In genomic region chr6:114718716-114719270, GRCh38 we compare ENCODE assay signal across 19 cellular contexts.
A peak's percentile ranks its signal among the peaks of the same experiment; 100 is the strongest.
DNase-seq lines count a peak whose midpoint lies in the region; TF ChIP-seq lines count a peak whose summit lies in the region.
"Had no signal": no experiment of that assay in that cellular context is flagged by ENCODE, and none has a peak within 500 bp of the region (broad histone marks: within the 10 kb centered on the region; RNA-seq: fewer than 3 reads in every experiment).

No MANE protein-coding gene starts in this region.

- in situ Hi-C loops in G401 (cut with HindIII; ENCODE audit: low sequenced_read_pairs): no loop called here

- no peak for TF ChIP-seq POLR2A in erythroblast (IDR thresholded peaks at IDR 0.05; ENCODE audit: low read length)

- DNase-seq in DMS 273 (lab: John Stamatoyannopoulos, UW; ENCODE audit: unreplicated experiment): peak; percentile 25
- no peak for DNase-seq in DMS 273 treated with DMSO at 0.1 percent for 48 hours (lab: John Stamatoyannopoulos, UW)
- DNase-seq in NCI-H524 treated with DMSO at 0.1 percent for 48 hours (lab: John Stamatoyannopoulos, UW): peak; percentile 83
- peak; percentile 1 for DNase-seq in brain pericyte (ENCODE audit: low read depth, low spot score)
- DNase-seq in erythroblast (lab: John Stamatoyannopoulos, UW): no peak
- no peak for DNase-seq in SIG-M5 (lab: John Stamatoyannopoulos, UW)
- DNase-seq in G401 (ENCODE audit: low spot score): no peak
- DNase-seq in hypothalamus (lab: John Stamatoyannopoulos, UW): no peak
- DNase-seq: CD8-positive, alpha-beta T cell; DMS53; GDM1; H7; NCI-H1048; NCI-H1436; NCI-H187; NCI-H345; NCI-H510A treated with DMSO at 0.1 percent for 48 hours; NCI-H774; SHP77 had no signal

Comparison
In these comparisons a context has a peak if more than half of its experiments do, and no peak if none do; other contexts are left out.
1. DNase-seq: peak in DMS 273 (single experiment), NCI-H524 treated with DMSO at 0.1 percent for 48 hours (single experiment) and brain pericyte (single experiment); none in DMS 273 treated with DMSO at 0.1 percent for 48 hours (single experiment), erythroblast (0 of 2), SIG-M5 (single experiment), G401 (single experiment) and hypothalamus (0 of 51).